ENCODE assay signal across 2 cellular contexts in the genomic region with DNA sequence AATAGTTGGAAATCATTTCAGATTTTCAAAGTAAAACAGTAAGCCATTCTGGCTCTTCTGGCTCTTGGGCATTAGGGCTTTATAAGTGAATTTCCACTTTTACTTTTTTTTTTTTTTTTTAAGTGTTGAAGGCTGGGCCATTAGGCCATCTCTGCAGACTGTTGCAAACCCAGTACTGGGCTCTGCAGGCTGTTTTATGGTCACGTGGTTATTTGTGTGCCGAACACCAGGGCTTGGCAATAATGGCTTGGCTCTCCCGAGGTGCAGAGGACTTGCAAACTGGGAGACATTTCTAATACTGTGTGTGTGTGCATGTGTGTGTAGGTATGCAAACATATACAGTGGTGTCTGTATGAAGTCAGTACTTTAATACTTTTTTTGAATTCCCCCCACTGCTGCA.
A peak's percentile ranks its signal among the peaks of the same experiment; 100 is the strongest.
TF ChIP-seq lines count a peak whose summit lies in the region.

No MANE protein-coding gene starts in this region.

TF ChIP-seq in A549, 52 proteins besides CTCF, POLR2A, EP300 and RAD21:
- TF ChIP-seq, protein P1, sequence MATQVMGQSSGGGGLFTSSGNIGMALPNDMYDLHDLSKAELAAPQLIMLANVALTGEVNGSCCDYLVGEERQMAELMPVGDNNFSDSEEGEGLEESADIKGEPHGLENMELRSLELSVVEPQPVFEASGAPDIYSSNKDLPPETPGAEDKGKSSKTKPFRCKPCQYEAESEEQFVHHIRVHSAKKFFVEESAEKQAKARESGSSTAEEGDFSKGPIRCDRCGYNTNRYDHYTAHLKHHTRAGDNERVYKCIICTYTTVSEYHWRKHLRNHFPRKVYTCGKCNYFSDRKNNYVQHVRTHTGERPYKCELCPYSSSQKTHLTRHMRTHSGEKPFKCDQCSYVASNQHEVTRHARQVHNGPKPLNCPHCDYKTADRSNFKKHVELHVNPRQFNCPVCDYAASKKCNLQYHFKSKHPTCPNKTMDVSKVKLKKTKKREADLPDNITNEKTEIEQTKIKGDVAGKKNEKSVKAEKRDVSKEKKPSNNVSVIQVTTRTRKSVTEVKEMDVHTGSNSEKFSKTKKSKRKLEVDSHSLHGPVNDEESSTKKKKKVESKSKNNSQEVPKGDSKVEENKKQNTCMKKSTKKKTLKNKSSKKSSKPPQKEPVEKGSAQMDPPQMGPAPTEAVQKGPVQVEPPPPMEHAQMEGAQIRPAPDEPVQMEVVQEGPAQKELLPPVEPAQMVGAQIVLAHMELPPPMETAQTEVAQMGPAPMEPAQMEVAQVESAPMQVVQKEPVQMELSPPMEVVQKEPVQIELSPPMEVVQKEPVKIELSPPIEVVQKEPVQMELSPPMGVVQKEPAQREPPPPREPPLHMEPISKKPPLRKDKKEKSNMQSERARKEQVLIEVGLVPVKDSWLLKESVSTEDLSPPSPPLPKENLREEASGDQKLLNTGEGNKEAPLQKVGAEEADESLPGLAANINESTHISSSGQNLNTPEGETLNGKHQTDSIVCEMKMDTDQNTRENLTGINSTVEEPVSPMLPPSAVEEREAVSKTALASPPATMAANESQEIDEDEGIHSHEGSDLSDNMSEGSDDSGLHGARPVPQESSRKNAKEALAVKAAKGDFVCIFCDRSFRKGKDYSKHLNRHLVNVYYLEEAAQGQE (IDR thresholded peaks at IDR 0.05), result no peak
- TF ChIP-seq MAFK (IDR thresholded peaks at IDR 0.05; ENCODE audit: partially characterized antibody) (no peak), FOSB (CRISPR knock-in tag; IDR thresholded peaks at IDR 0.05) (no peak), EHF (CRISPR knock-in tag; IDR thresholded peaks at IDR 0.05) (no peak)
- TF ChIP-seq, protein P2, sequence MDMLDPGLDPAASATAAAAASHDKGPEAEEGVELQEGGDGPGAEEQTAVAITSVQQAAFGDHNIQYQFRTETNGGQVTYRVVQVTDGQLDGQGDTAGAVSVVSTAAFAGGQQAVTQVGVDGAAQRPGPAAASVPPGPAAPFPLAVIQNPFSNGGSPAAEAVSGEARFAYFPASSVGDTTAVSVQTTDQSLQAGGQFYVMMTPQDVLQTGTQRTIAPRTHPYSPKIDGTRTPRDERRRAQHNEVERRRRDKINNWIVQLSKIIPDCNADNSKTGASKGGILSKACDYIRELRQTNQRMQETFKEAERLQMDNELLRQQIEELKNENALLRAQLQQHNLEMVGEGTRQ (IDR thresholded peaks at IDR 0.05), result 0 out of 2 replicates have a peak, but pooled peaks have one; percentile 6
TF ChIP-seq in A549: peak in this region for 1.

TF ChIP-seq in K562, 482 proteins besides CTCF, POLR2A, EP300 and RAD21 (continued from another document):
- TF ChIP-seq, protein P3, sequence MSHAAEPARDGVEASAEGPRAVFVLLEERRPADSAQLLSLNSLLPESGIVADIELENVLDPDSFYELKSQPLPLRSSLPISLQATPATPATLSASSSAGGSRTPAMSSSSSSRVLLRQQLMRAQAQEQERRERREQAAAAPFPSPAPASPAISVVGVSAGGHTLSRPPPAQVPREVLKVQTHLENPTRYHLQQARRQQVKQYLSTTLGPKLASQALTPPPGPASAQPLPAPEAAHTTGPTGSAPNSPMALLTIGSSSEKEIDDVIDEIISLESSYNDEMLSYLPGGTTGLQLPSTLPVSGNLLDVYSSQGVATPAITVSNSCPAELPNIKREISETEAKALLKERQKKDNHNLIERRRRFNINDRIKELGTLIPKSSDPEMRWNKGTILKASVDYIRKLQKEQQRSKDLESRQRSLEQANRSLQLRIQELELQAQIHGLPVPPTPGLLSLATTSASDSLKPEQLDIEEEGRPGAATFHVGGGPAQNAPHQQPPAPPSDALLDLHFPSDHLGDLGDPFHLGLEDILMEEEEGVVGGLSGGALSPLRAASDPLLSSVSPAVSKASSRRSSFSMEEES (CRISPR knock-in tag; IDR thresholded peaks at IDR 0.05), result peak; percentile 40
TF ChIP-seq in K562: peak in this region for 1.
